Comparison of ENCODE assay signal across 8 cellular contexts in the genomic region with DNA sequence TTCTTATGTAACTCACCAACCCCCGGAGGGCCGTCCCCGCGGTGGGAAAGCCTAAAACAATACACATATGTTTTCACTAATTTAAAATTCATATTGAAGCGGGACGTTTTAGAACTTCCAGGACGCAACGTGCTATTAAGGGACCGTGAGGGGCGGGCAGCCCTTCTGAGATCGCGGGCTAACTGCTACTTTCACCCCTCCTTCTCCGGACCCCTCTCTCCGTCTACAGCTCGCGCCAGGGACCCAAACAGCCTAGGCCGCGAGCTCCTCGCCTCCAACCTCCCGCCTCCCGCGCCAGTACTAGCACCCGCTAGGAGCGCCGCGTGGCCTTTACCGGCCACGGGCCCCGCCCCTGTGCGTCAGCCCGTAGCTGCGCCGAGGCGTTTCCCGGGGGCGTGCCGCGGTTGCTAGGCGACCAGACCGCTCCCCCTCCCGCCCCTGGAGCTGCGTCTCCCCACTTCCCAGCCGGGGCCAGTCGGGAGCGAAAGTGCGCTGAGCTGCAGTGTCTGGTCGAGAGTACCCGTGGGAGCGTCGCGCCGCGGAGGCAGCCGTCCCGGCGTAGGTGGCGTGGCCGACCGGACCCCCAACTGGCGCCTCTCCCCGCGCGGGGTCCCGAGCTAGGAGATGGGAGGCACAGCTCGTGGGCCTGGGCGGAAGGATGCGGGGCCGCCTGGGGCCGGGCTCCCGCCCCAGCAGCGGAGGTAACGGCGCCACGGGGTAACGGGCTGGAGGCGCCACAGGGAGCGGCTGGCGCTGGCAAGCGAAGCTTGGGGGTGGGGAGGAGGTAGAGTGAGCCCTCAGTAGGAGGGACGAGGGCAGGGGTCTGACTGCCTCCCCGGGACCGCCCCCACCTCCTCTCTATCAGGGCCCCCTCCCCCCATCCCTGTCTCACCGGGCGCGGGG. TPM values are rescaled to one million over a fixed set of nuclear protein-coding genes. Genes with fewer than 3 reads are reported as not detected.
DNase-seq lines count a peak whose midpoint lies in the region; ATAC-seq and TF ChIP-seq lines count a peak whose summit lies in the region.

A gene (plus strand): TSS at position 457 of the 903 bp plus-strand sequence. CDS start 168 bp downstream, at position 625.

- WGBS in tibial nerve, 2 donors = 0 to 1% methylated on average over 66 to 82 of the region's 85 CpGs

- H3K4me3 ChIP-seq in cardiac muscle cell (peak within 1 kb of the TSS; percentile 90), parathyroid adenoma (ENCODE audit: low read depth, low read length) (peak within 1 kb of the TSS; percentile 88), tibial nerve (peak within 1 kb of the TSS; percentile 59 to 99 (median 82))

- H3K27me3 ChIP-seq in cardiac muscle cell = no peaks in the 10 kb centered on the region
- no peaks in the 10 kb centered on the region for H3K27me3 ChIP-seq in parathyroid adenoma (ENCODE audit: control insufficient read depth, insufficient read depth, low read length)
- H3K27me3 ChIP-seq in tibial nerve = no peaks in the 10 kb centered on the region

- no peak within 1 kb of the TSS for H3K9ac ChIP-seq in parathyroid adenoma

- no peaks in the 10 kb centered on the region for H3K79me2 ChIP-seq in parathyroid adenoma

- peak within 1 kb of the TSS; percentile 85 for H2AFZ ChIP-seq in parathyroid adenoma

- H3K4me1 ChIP-seq in cardiac muscle cell (ENCODE audit: low read depth) (peaks cover 25% of the 10 kb centered on the region), parathyroid adenoma (no peaks in the 10 kb centered on the region), tibial nerve (peaks cover 0 to 36% (median 10%) of the 10 kb centered on the region in 4 donors)

- H3K4me1 Mint-ChIP-seq in activated naive CD8-positive, alpha-beta T cell treated with anti-CD3 and anti-CD28 coated beads, Interleukin-2, amount 50 U/mL, for 24 hours = peaks cover 31% of the 10 kb centered on the region

- H3K27ac ChIP-seq in cardiac muscle cell (peak within 1 kb of the TSS; percentile 79), parathyroid adenoma (peak within 1 kb of the TSS; percentile 32), tibial nerve (peak within 1 kb of the TSS; percentile 59 to 93 (median 83))

- peaks cover 8% of the 10 kb centered on the region for H3K36me3 Mint-ChIP-seq in activated naive CD8-positive, alpha-beta T cell treated with anti-CD3 and anti-CD28 coated beads, Interleukin-2, amount 50 U/mL, for 24 hours (ENCODE audit: low read depth)

- no peaks in the 10 kb centered on the region for H3K36me3 ChIP-seq in cardiac muscle cell
- no peaks in the 10 kb centered on the region for H3K36me3 ChIP-seq in parathyroid adenoma (ENCODE audit: control insufficient read depth, insufficient read depth, low read length)
- H3K36me3 ChIP-seq in tibial nerve = no peaks in the 10 kb centered on the region

- 0 out of 2 replicates have a peak, but pooled peaks have one; percentile 5 for TF ChIP-seq CTCF in GM12874 (IDR thresholded peaks at IDR 0.05; ENCODE audit: insufficient read depth, low read depth, low read length)
- no peak for TF ChIP-seq CTCF in cardiac muscle cell (IDR thresholded peaks at IDR 0.05; ENCODE audit: low read depth, low read length)
- TF ChIP-seq CTCF in parathyroid adenoma (IDR thresholded peaks at IDR 0.05) = no peak
- TF ChIP-seq CTCF in tibial nerve (IDR thresholded peaks at IDR 0.05) = peak in 4 of 5 experiments; percentile 9 to 54 (median 34)

- ATAC-seq in HG02759 (IDR thresholded peaks at IDR 0.05; ENCODE audit: unreplicated experiment) = peak; percentile 97
- ATAC-seq in activated naive CD8-positive, alpha-beta T cell treated with anti-CD3 and anti-CD28 coated beads, Interleukin-2, amount 50 U/mL, for 24 hours = peak; percentile 93

- H3K9me3 ChIP-seq in cardiac muscle cell (ENCODE audit: low read depth) (no peaks in the 10 kb centered on the region), parathyroid adenoma (ENCODE audit: control insufficient read depth, low read length) (no peaks in the 10 kb centered on the region), tibial nerve (no peaks in the 10 kb centered on the region)

- H3K27ac Mint-ChIP-seq in activated naive CD8-positive, alpha-beta T cell treated with anti-CD3 and anti-CD28 coated beads, Interleukin-2, amount 50 U/mL, for 24 hours = peak within 1 kb of the TSS; percentile 91

- H3K4me2 ChIP-seq in parathyroid adenoma (ENCODE audit: low read length) = peak within 1 kb of the TSS; percentile 77

- DNase-seq in NCI-H1417 (lab: John Stamatoyannopoulos, UW) (peak; percentile 95 to 99 (median 96)), SW480 (ENCODE audit: low spot score) (peak; percentile 92), cardiac muscle cell (ENCODE audit: low read depth in 1 of 2, low spot score in 1 of 2) (peak; percentile 96 to 97), tibial nerve (ENCODE audit: low spot score in 2 of 2) (peak; percentile 84 to 85)
- DNase-seq in activated naive CD8-positive, alpha-beta T cell treated with anti-CD3 and anti-CD28 coated beads, Interleukin-2, amount 50 U/mL, for 24 hours = peak; percentile 96

- H3K27me3 Mint-ChIP-seq in activated naive CD8-positive, alpha-beta T cell treated with anti-CD3 and anti-CD28 coated beads, Interleukin-2, amount 50 U/mL, for 24 hours = peaks cover 18% of the 10 kb centered on the region

- TF ChIP-seq POLR2A in tibial nerve (IDR thresholded peaks at IDR 0.05) = peak; percentile 43 to 93

- peak; percentile 90 to 98 for TF ChIP-seq EP300 in tibial nerve (IDR thresholded peaks at IDR 0.05)

- peak within 1 kb of the TSS; percentile 78 for H3K4me3 Mint-ChIP-seq in activated naive CD8-positive, alpha-beta T cell treated with anti-CD3 and anti-CD28 coated beads, Interleukin-2, amount 50 U/mL, for 24 hours

- H3K9me3 Mint-ChIP-seq in activated naive CD8-positive, alpha-beta T cell treated with anti-CD3 and anti-CD28 coated beads, Interleukin-2, amount 50 U/mL, for 24 hours = no peaks in the 10 kb centered on the region

RNA-seq across cellular contexts. Expression of the gene that starts here (rescaled TPM):
- total RNA-seq in cardiac muscle cell (14.1 and 21.2 TPM in 2 replicates), tibial nerve (10 to 100 TPM in 1 of 4 donors, 1 to 10 TPM in 3; 5.4 to 12.7 (median 5.7) TPM)
- 8.4 and 16.6 TPM in 2 replicates for polyA plus RNA-seq in cardiac muscle cell

Comparison
In these comparisons a context has a peak if more than half of its experiments do, and no peak if none do; other contexts are left out.
1. Peak in every context shown above with its lines: DNase-seq, ATAC-seq, H3K4me3 ChIP-seq and H3K27ac ChIP-seq.
2. CTCF ChIP-seq: peak in GM12874 (single experiment) and tibial nerve (4 of 5); none in cardiac muscle cell (single experiment) and parathyroid adenoma (single experiment).
3. H3K27ac ChIP-seq: peak in every context shown above with its lines; median percentile 83 in tibial nerve; 79 in cardiac muscle cell; 32 in parathyroid adenoma.